8 cellular contexts compared by ENCODE assay signal in genomic region chr5:97182571-97183099, GRCh38. TPM values are rescaled to one million over a fixed set of nuclear protein-coding genes. Genes with fewer than 3 reads are reported as not detected.
DNase-seq lines count a peak whose midpoint lies in the region; ATAC-seq and TF ChIP-seq lines count a peak whose summit lies in the region.

No MANE protein-coding gene starts in this region.

- H3K4me3 ChIP-seq in right atrium auricular region (peak overlapping the region; percentile 75 to 79), adrenal gland (peak overlapping the region; percentile 26 to 94 (median 77)), thyroid gland (replicated peaks in 1 of 3) (peak overlapping the region; percentile 30 to 100 (median 61))

- no peaks in the 10 kb centered on the region for H3K27me3 ChIP-seq in right atrium auricular region
- no peaks in the 10 kb centered on the region for H3K27me3 ChIP-seq in adrenal gland
- H3K27me3 ChIP-seq in thyroid gland: no peaks in the 10 kb centered on the region

- no peak for ATAC-seq in Right ventricle myocardium inferior
- ATAC-seq in GM19023 (IDR thresholded peaks at IDR 0.05; ENCODE audit: unreplicated experiment): no peak

- no peaks in the 10 kb centered on the region for H3K9me3 ChIP-seq in right atrium auricular region
- H3K9me3 ChIP-seq in adrenal gland (replicated peaks in 1 of 3): no peaks in the 10 kb centered on the region
- no peaks in the 10 kb centered on the region for H3K9me3 ChIP-seq in thyroid gland

- TF ChIP-seq POLR2A in adrenal gland (IDR thresholded peaks at IDR 0.05) (no peak), thyroid gland (IDR thresholded peaks at IDR 0.05) (no peak)

- H3K4me1 ChIP-seq in right atrium auricular region (peaks cover 0 to 21% of the 10 kb centered on the region in 2 donors), adrenal gland (replicated peaks in 1 of 2) (peaks cover 4 to 12% of the 10 kb centered on the region in 2 donors), thyroid gland (peaks cover 16 to 19% of the 10 kb centered on the region in 2 donors)

- peaks cover 15% of the 10 kb centered on the region for H3K36me3 ChIP-seq in right atrium auricular region
- H3K36me3 ChIP-seq in adrenal gland (replicated peaks in 1 of 2): peaks cover 0 to 13% of the 10 kb centered on the region in 2 donors
- peaks cover 14 to 15% of the 10 kb centered on the region in 2 donors for H3K36me3 ChIP-seq in thyroid gland

- WGBS in adrenal gland, 4 donors: 0% methylated on average over 12 of the region's 12 CpGs
- 0% methylated on average over 12 of the region's 12 CpGs for WGBS in thyroid gland, 2 donors

- H3K27ac ChIP-seq in right atrium auricular region: peak overlapping the region; percentile 89 to 91
- peak overlapping the region; percentile 69 to 97 (median 93) for H3K27ac ChIP-seq in adrenal gland
- peak overlapping the region; percentile 73 to 91 (median 90) for H3K27ac ChIP-seq in thyroid gland

- DNase-seq in right atrium auricular region (ENCODE audit: low spot score) (no peak), Right ventricle myocardium inferior (ENCODE audit: missing footprints) (no peak), adrenal gland (peak in 1 of 7 donors; percentile 6), kidney tubule cell (ENCODE audit: low spot score) (peak; percentile 62), thyroid gland (no peak), GM13977 (ENCODE audit: low spot score) (no peak), COLO668 (lab: John Stamatoyannopoulos, UW; ENCODE audit: unreplicated experiment) (no peak)

- intact Hi-C loops in Right ventricle myocardium inferior (cut with DNase I) (loop anchor here (5.0 kb wide), 1 partner anchor 1590 kb away; the partner anchor contains the start of gene RGMB), adrenal gland (cut with DNase I) (no loop called here), thyroid gland (cut with DNase I) (loop anchor here (5.0 kb wide), 1 partner anchor 1590 kb away; the partner anchor contains the start of gene RGMB)

- in situ Hi-C loops in GM13977 (cut with MboI; ENCODE audit: low pct_unique_long_range_greater_than_20kb, low sequenced_read_pairs, unreplicated experiment): no loop called here

- TF ChIP-seq CTCF in right atrium auricular region (IDR thresholded peaks at IDR 0.05) (no peak), adrenal gland (IDR thresholded peaks at IDR 0.05) (no peak), thyroid gland (IDR thresholded peaks at IDR 0.05) (no peak), GM13977 (IDR thresholded peaks at IDR 0.05; ENCODE audit: extremely low read depth, insufficient read depth, missing control alignments) (no peak)

RNA-seq across cellular contexts. Expression of gene RIOK2, which starts 0.4 kb away (rescaled TPM):
- total RNA-seq in right atrium auricular region (10 to 100 TPM; 19.2 to 20.4 TPM), Right ventricle myocardium inferior (18.3 TPM), adrenal gland (10 to 100 TPM in 7 of 8 donors, 1 to 10 TPM in 1; 4.2 to 28.5 (median 21.5) TPM), thyroid gland (10 to 100 TPM; 11.0 to 19.2 (median 15.9) TPM)
- polyA plus RNA-seq in adrenal gland: 10 to 100 TPM; 18.5 to 35.2 (median 21.5) TPM

RNA-seq across cellular contexts. Expression of gene LIX1, which starts 40.2 kb away (rescaled TPM):
- not detected for total RNA-seq in right atrium auricular region
- total RNA-seq in Right ventricle myocardium inferior: not detected
- total RNA-seq in adrenal gland: not detected
- polyA plus RNA-seq in adrenal gland: under 1 TPM in 2 of 3 donors, not detected in 1; 0.03 to 0.18 TPM
- total RNA-seq in thyroid gland: 1 to 10 TPM in 2 of 4 donors, under 1 TPM in 2; 0.89 to 5.5 (median 1.7) TPM

Comparison
In these comparisons a context has a peak if more than half of its experiments do, and no peak if none do; other contexts are left out.
1. intact Hi-C loops: an anchor here in Right ventricle myocardium inferior (5.0 kb wide) and thyroid gland (5.0 kb wide); none called in adrenal gland.